9 cellular contexts compared by ENCODE assay signal in genomic region chr17:42563543-42563942, GRCh38. TPM values are rescaled to one million over a fixed set of nuclear protein-coding genes. Genes with fewer than 3 reads are reported as not detected.
DNase-seq lines count a peak whose midpoint lies in the region; ATAC-seq, FAIRE-seq and TF ChIP-seq lines count a peak whose summit lies in the region.
"Had no signal": no experiment of that assay in that cellular context is flagged by ENCODE, and none has a peak within 500 bp of the region (broad histone marks: within the 10 kb centered on the region; RNA-seq: fewer than 3 reads in every experiment).

No MANE protein-coding gene starts in this region.

- POLR2A ChIA-PET in A549 (lab: Yijun Ruan, JAX), result no interaction called here

- no peak for TF ChIP-seq EP300 in A549 (IDR thresholded peaks at IDR 0.05)

- no peaks in the 10 kb centered on the region for H3K9me3 Mint-ChIP-seq in activated T-helper 17 cell treated with anti-CD3 and anti-CD28 coated beads, Interleukin-2, amount 50 U/mL, for 72 hours

- CTCF ChIA-PET in A549 (lab: Yijun Ruan, JAX), result interaction anchor here (0.6 to 9.3 kb wide), 8 partner anchors 8 to 653 kb away, joined by 3 to 120 read pairs (median 4); partner anchors contain the start of gene PSMC3IP

- WGBS in A549 (ENCODE audit: missing lambda C conversion rate), result 57% methylated on average over 1 of the region's 1 CpG
- no CpG with 5 or more reads among the region's 1 CpG for WGBS in right lobe of liver (ENCODE audit: insufficient coverage, low coverage, low lambda C conversion rate, missing lambda C conversion rate)

- peaks cover 15% of the 10 kb centered on the region for H3K4me1 Mint-ChIP-seq in activated T-helper 17 cell treated with anti-CD3 and anti-CD28 coated beads, Interleukin-2, amount 50 U/mL, for 72 hours

- H3K4me1 ChIP-seq in A549 (peaks cover 35% of the 10 kb centered on the region), right lobe of liver (peaks cover 0 to 56% (median 28%) of the 10 kb centered on the region in 4 donors), ascending aorta (peaks cover 5 to 37% of the 10 kb centered on the region in 2 donors)

- TF ChIP-seq POLR2A in A549 (IDR thresholded peaks at IDR 0.05; ENCODE audit: low read length) (no peak), right lobe of liver (IDR thresholded peaks at IDR 0.05) (no peak)

- intact Hi-C loops in right lobe of liver (cut with DNase I), result no loop called here
- intact Hi-C loops in ascending aorta (cut with DNase I), result loop anchor here (5.0 kb wide), 1 partner anchor 114 kb away; the partner anchor contains the start of gene PLEKHH3

- peak overlapping the region; percentile 91 for H3K4me3 ChIP-seq in A549
- peak overlapping the region; percentile 92 to 96 (median 94) for H3K4me3 ChIP-seq in right lobe of liver
- H3K4me3 ChIP-seq in ascending aorta, result peak overlapping the region in 1 of 2 donors; percentile 84

- no peak for FAIRE-seq in A549 (lab: Jason Lieb, UNC)

- H3K4me2 ChIP-seq in A549, result peak overlapping the region; percentile 86

- H3K27ac Mint-ChIP-seq in activated T-helper 17 cell treated with anti-CD3 and anti-CD28 coated beads, Interleukin-2, amount 50 U/mL, for 72 hours, result peak overlapping the region; percentile 98

- no peaks in the 10 kb centered on the region for H3K27me3 Mint-ChIP-seq in activated T-helper 17 cell treated with anti-CD3 and anti-CD28 coated beads, Interleukin-2, amount 50 U/mL, for 72 hours

- peak overlapping the region; percentile 93 for H3K4me3 Mint-ChIP-seq in activated T-helper 17 cell treated with anti-CD3 and anti-CD28 coated beads, Interleukin-2, amount 50 U/mL, for 72 hours

- H3K27me3 ChIP-seq in right lobe of liver (no peaks in the 10 kb centered on the region), ascending aorta (no peaks in the 10 kb centered on the region)

- H3K36me3 ChIP-seq in right lobe of liver, result peaks cover 0 to 13% (median 3%) of the 10 kb centered on the region in 4 donors
- H3K36me3 ChIP-seq in ascending aorta, result peaks cover 16 to 21% of the 10 kb centered on the region in 2 donors

- TF ChIP-seq RAD21 in A549 (conservative IDR thresholded peaks at IDR 0.05 in 1 of 2, IDR thresholded peaks at IDR 0.05 in 1 of 2), result no peak

- H3K27ac ChIP-seq in A549 (peak overlapping the region; percentile 91 to 97; a peak in 3 of 6 replicates), right lobe of liver (peak overlapping the region in 1 of 3 donors; percentile 82), ascending aorta (peak overlapping the region in 1 of 2 donors; percentile 19)

- TF ChIP-seq CTCF in A549 (IDR thresholded peaks at IDR 0.05) (no peak), right lobe of liver (IDR thresholded peaks at IDR 0.05) (no peak), ascending aorta (IDR thresholded peaks at IDR 0.05) (no peak)

- ATAC-seq in A549, result no peak
- ATAC-seq in activated T-helper 17 cell treated with anti-CD3 and anti-CD28 coated beads, Interleukin-2, amount 50 U/mL, for 72 hours (replicated peaks), result no peak
- peak in 1 of 4 donors; percentile 0 for ATAC-seq in right lobe of liver
- no peak for ATAC-seq in GM19455 (IDR thresholded peaks at IDR 0.05; ENCODE audit: unreplicated experiment)

- H3K36me3 Mint-ChIP-seq in activated T-helper 17 cell treated with anti-CD3 and anti-CD28 coated beads, Interleukin-2, amount 50 U/mL, for 72 hours (ENCODE audit: low read depth), result peaks cover 54% of the 10 kb centered on the region

- H3K9me3 ChIP-seq in A549, result no peaks in the 10 kb centered on the region
- no peaks in the 10 kb centered on the region for H3K9me3 ChIP-seq in right lobe of liver
- no peaks in the 10 kb centered on the region for H3K9me3 ChIP-seq in ascending aorta

- DNase-seq in A549 (ENCODE audit: low read depth in 1 of 2, low spot score in 1 of 2), result no peak
- peak; percentile 40 for DNase-seq in H4 (ENCODE audit: low spot score)
- DNase-seq in right lobe of liver, result no peak
- DNase-seq in HK-2 (ENCODE audit: unreplicated experiment), result no peak
- no peak for DNase-seq in ascending aorta (ENCODE audit: low spot score in 2 of 2)
- no peak for DNase-seq in stimulated activated CD4-positive, alpha-beta T cell treated with anti-CD3 and anti-CD28 coated beads, Interleukin-12 subunit alpha, Interleukin-12 subunit beta, amount 100 ng/mL, for 4 hours
- DNase-seq: islet precursor cell had no signal

TF ChIP-seq in A549, 52 proteins besides CTCF, POLR2A, EP300 and RAD21:
- TF ChIP-seq MAFK (IDR thresholded peaks at IDR 0.05; ENCODE audit: partially characterized antibody), result no peak
- TF ChIP-seq, protein P1, sequence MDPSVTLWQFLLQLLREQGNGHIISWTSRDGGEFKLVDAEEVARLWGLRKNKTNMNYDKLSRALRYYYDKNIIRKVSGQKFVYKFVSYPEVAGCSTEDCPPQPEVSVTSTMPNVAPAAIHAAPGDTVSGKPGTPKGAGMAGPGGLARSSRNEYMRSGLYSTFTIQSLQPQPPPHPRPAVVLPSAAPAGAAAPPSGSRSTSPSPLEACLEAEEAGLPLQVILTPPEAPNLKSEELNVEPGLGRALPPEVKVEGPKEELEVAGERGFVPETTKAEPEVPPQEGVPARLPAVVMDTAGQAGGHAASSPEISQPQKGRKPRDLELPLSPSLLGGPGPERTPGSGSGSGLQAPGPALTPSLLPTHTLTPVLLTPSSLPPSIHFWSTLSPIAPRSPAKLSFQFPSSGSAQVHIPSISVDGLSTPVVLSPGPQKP (IDR thresholded peaks at IDR 0.05; ENCODE audit: low read depth, low read length), result no peak

RNA-seq across cellular contexts. Expression of gene COASY, which starts 1.6 kb away (rescaled TPM):
- polyA plus RNA-seq in A549 (2011; rRNA removed), result 65.4 and 77.5 TPM in 2 replicates
- 116 and 139 TPM in 2 replicates for polyA plus RNA-seq in A549 (2012; cell fraction: cytosol; rRNA removed)
- 273 and 349 TPM in 2 replicates for polyA plus RNA-seq in A549 (2012; cell fraction: nucleus; rRNA removed)
- polyA plus RNA-seq in A549 (2017; fragmentation: RNase III; extraction: RNeasy Plus Mini Kit Qiagen cat#74134 plus additional on column Dnase treatment), result 103 to 113 TPM (median 112 TPM) in 3 replicates
- 86.3 and 94.3 TPM in 2 replicates for polyA minus RNA-seq in A549 (2011; rRNA and poly(A)+ RNA removed)
- total RNA-seq in H4 (2014; rRNA removed; shearing (Covaris generic)), result 26.8 and 31.9 TPM in 2 replicates
- 100 to 1,000 TPM in 1 of 2 donors, 10 to 100 TPM in 1; 76.7 to 108 TPM for total RNA-seq in activated T-helper 17 cell treated with anti-CD3 and anti-CD28 coated beads, Interleukin-2, amount 50 U/mL, for 72 hours
- 10 to 100 TPM; 48.1 to 70.5 (median 60.9) TPM for total RNA-seq in right lobe of liver
- total RNA-seq in ascending aorta, result 10.9 TPM

RNA-seq across cellular contexts. Expression of gene MLX, which starts 3.4 kb away (rescaled TPM):
- polyA plus RNA-seq in A549 (2011; rRNA removed) (48.0 and 48.6 TPM in 2 replicates), A549 (2017; fragmentation: RNase III; extraction: RNeasy Plus Mini Kit Qiagen cat#74134 plus additional on column Dnase treatment) (46.3 to 48.1 TPM (median 47.0 TPM) in 3 replicates)
- polyA plus RNA-seq in A549 (2012; cell fraction: cytosol; rRNA removed), result 34.8 and 40.4 TPM in 2 replicates
- 39.8 and 41.7 TPM in 2 replicates for polyA plus RNA-seq in A549 (2012; cell fraction: nucleus; rRNA removed)
- 49.3 and 59.8 TPM in 2 replicates for polyA minus RNA-seq in A549 (2011; rRNA and poly(A)+ RNA removed)
- total RNA-seq in H4 (2014; rRNA removed; shearing (Covaris generic)), result 23.2 and 31.9 TPM in 2 replicates
- total RNA-seq in activated T-helper 17 cell treated with anti-CD3 and anti-CD28 coated beads, Interleukin-2, amount 50 U/mL, for 72 hours, result 10 to 100 TPM; 46.2 to 57.8 TPM
- total RNA-seq in right lobe of liver (10 to 100 TPM; 34.5 to 46.2 (median 35.2) TPM), ascending aorta (15.8 TPM)

RNA-seq across cellular contexts. Expression of gene HSD17B1, which starts 10.8 kb away (rescaled TPM):
- polyA plus RNA-seq in A549 (2011; rRNA removed), result 0.40 and 0.49 TPM in 2 replicates
- polyA plus RNA-seq in A549 (2012; cell fraction: cytosol; rRNA removed), result 1.3 and 1.4 TPM in 2 replicates
- polyA plus RNA-seq in A549 (2012; cell fraction: nucleus; rRNA removed), result 3.4 and 4.8 TPM in 2 replicates
- polyA plus RNA-seq in A549 (2017; fragmentation: RNase III; extraction: RNeasy Plus Mini Kit Qiagen cat#74134 plus additional on column Dnase treatment), result 1.2 to 1.9 TPM (median 1.5 TPM) in 3 replicates
- polyA minus RNA-seq in A549 (2011; rRNA and poly(A)+ RNA removed), result 0.24 and 0.29 TPM in 2 replicates
- 0.47 and 0.48 TPM in 2 replicates for total RNA-seq in H4 (2014; rRNA removed; shearing (Covaris generic))
- total RNA-seq in activated T-helper 17 cell treated with anti-CD3 and anti-CD28 coated beads, Interleukin-2, amount 50 U/mL, for 72 hours, result under 1 TPM; 0.82 to 0.90 TPM
- 1 to 10 TPM in 1 of 6 experiments, under 1 TPM in 5; 0.31 to 1.1 (median 0.87) TPM for total RNA-seq in right lobe of liver
- total RNA-seq in ascending aorta, result not detected

RNA-seq across cellular contexts. Expression of gene PSMC3IP, which starts 14.0 kb away (rescaled TPM):
- polyA plus RNA-seq in A549 (2011; rRNA removed), result 17.8 and 26.1 TPM in 2 replicates
- 26.0 and 33.5 TPM in 2 replicates for polyA plus RNA-seq in A549 (2012; cell fraction: cytosol; rRNA removed)
- polyA plus RNA-seq in A549 (2012; cell fraction: nucleus; rRNA removed), result 25.9 and 35.2 TPM in 2 replicates
- 37.3 to 40.7 TPM (median 37.9 TPM) in 3 replicates for polyA plus RNA-seq in A549 (2017; fragmentation: RNase III; extraction: RNeasy Plus Mini Kit Qiagen cat#74134 plus additional on column Dnase treatment)
- 8.3 and 9.2 TPM in 2 replicates for polyA minus RNA-seq in A549 (2011; rRNA and poly(A)+ RNA removed)
- total RNA-seq in H4 (2014; rRNA removed; shearing (Covaris generic)), result 11.9 and 12.6 TPM in 2 replicates
- total RNA-seq in activated T-helper 17 cell treated with anti-CD3 and anti-CD28 coated beads, Interleukin-2, amount 50 U/mL, for 72 hours, result 10 to 100 TPM; 25.9 to 34.2 TPM
- 1 to 10 TPM in 2 of 6 experiments, under 1 TPM in 4; 0.26 to 2.4 (median 0.76) TPM for total RNA-seq in right lobe of liver
- 2.9 TPM for total RNA-seq in ascending aorta

RNA-seq across cellular contexts. Expression of gene NAGLU, which starts 27.5 kb away (rescaled TPM):
- polyA plus RNA-seq in A549 (2011; rRNA removed) (17.8 and 18.0 TPM in 2 replicates), A549 (2017; fragmentation: RNase III; extraction: RNeasy Plus Mini Kit Qiagen cat#74134 plus additional on column Dnase treatment) (28.2 to 34.5 TPM (median 34.0 TPM) in 3 replicates)
- 33.3 and 49.9 TPM in 2 replicates for polyA plus RNA-seq in A549 (2012; cell fraction: cytosol; rRNA removed)
- 125 and 164 TPM in 2 replicates for polyA plus RNA-seq in A549 (2012; cell fraction: nucleus; rRNA removed)
- 22.4 and 34.9 TPM in 2 replicates for polyA minus RNA-seq in A549 (2011; rRNA and poly(A)+ RNA removed)
- total RNA-seq in H4 (2014; rRNA removed; shearing (Covaris generic)), result 18.7 and 35.1 TPM in 2 replicates
- total RNA-seq in activated T-helper 17 cell treated with anti-CD3 and anti-CD28 coated beads, Interleukin-2, amount 50 U/mL, for 72 hours, result 10 to 100 TPM in 1 of 2 donors, 1 to 10 TPM in 1; 8.4 to 11.0 TPM
- total RNA-seq in right lobe of liver (10 to 100 TPM; 36.4 to 81.6 (median 43.7) TPM), ascending aorta (94.7 TPM)
